ENCODE assay signal across 27 cellular contexts in the genomic region with DNA sequence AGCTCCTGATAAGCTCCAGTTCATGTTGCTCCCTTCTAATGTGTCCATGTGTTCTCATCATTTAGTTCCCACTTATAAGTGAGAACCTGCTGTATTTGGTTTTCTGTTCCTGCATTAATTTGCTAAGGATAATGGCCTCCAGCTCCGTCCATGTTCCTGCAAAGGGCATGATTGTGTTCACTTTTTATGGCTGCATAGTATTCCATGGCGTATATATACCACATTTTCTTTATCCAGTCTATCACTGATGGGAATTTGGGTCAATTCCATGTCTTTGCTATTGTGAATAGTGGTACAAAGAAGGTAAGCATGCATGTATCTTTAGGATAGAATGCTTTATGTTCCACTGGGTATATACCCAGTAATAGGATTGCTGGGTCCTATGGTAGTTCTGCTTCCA.
"Had no signal": no experiment of that assay in that cellular context is flagged by ENCODE, and none has a peak within 500 bp of the region (broad histone marks: within the 10 kb centered on the region; RNA-seq: fewer than 3 reads in every experiment).

No MANE protein-coding gene starts in this region.

- FAIRE-seq: endometrium, frontal cortex had no signal

- H3K79me2 ChIP-seq: hepatocyte had no signal

- ATAC-seq: effector memory CD8-positive, alpha-beta T cell; esophagus mucosa; foreskin keratinocyte; gastrocnemius medialis; gastroesophageal sphincter; heart left ventricle; heart right ventricle had no signal

- H3K36me3 ChIP-seq: colonic mucosa, esophagus muscularis mucosa, esophagus squamous epithelium, gastrocnemius medialis, gastroesophageal sphincter, heart left ventricle, heart right ventricle had no signal

- H3K4me1 ChIP-seq: colonic mucosa, esophagus muscularis mucosa, esophagus squamous epithelium, foreskin keratinocyte, gastrocnemius medialis, gastroesophageal sphincter, heart left ventricle, heart right ventricle had no signal

- DNase-seq: colonic mucosa; cortex of kidney; dermis blood vessel endothelial cell; dorsolateral prefrontal cortex; effector CD4-positive, alpha-beta T cell; effector CD8-positive, alpha-beta T cell; effector memory CD4-positive, alpha-beta T cell; effector memory CD8-positive, alpha-beta T cell; endodermal cell; erythroblast; esophagus squamous epithelium; foreskin fibroblast; foreskin keratinocyte; foreskin melanocyte; gastrocnemius medialis; glutamatergic neuron; head of caudate nucleus; heart left ventricle; heart right ventricle had no signal

- H3K27ac ChIP-seq: colonic mucosa, coronary artery, dorsolateral prefrontal cortex, epithelial cell of prostate, esophagus muscularis mucosa, esophagus squamous epithelium, foreskin keratinocyte, gastrocnemius medialis, gastroesophageal sphincter, heart left ventricle, heart right ventricle, hepatocyte had no signal

- H2AFZ ChIP-seq: hepatocyte had no signal

- H3K4me3 ChIP-seq: colonic mucosa, coronary artery, dorsolateral prefrontal cortex, esophagus muscularis mucosa, esophagus squamous epithelium, gastrocnemius medialis, gastroesophageal sphincter, heart left ventricle, heart right ventricle, hepatocyte had no signal

- H3K27me3 ChIP-seq: colonic mucosa, esophagus muscularis mucosa, esophagus squamous epithelium, foreskin keratinocyte, gastrocnemius medialis, gastroesophageal sphincter, hepatocyte had no signal

- H3K9me3 ChIP-seq: colonic mucosa, esophagus squamous epithelium, gastrocnemius medialis, gastroesophageal sphincter had no signal

- H3K4me2 ChIP-seq: hepatocyte had no signal
